ENCODE assay signal across 1 cellular context in genomic region chr17:1762233-1762905, GRCh38.
TF ChIP-seq lines count a peak whose summit lies in the region.

No MANE protein-coding gene starts in this region.

TF ChIP-seq in HepG2, 621 proteins besides CTCF, POLR2A, EP300 and RAD21 (continued from another document and continues in another):
- TF ChIP-seq MXD1 (CRISPR knock-in tag; IDR thresholded peaks at IDR 0.05), result no peak
- TF ChIP-seq TEAD2 (CRISPR knock-in tag; IDR thresholded peaks at IDR 0.05), result no peak
- no peak; the same call in 1 of the 2 replicates for TF ChIP-seq MYC (CRISPR knock-in tag; IDR thresholded peaks at IDR 0.05; ENCODE audit: borderline replicate concordance)
- no peak for TF ChIP-seq MXI1 (IDR thresholded peaks at IDR 0.05; ENCODE audit: borderline replicate concordance, low read depth, low read length)
- TF ChIP-seq, protein P1, sequence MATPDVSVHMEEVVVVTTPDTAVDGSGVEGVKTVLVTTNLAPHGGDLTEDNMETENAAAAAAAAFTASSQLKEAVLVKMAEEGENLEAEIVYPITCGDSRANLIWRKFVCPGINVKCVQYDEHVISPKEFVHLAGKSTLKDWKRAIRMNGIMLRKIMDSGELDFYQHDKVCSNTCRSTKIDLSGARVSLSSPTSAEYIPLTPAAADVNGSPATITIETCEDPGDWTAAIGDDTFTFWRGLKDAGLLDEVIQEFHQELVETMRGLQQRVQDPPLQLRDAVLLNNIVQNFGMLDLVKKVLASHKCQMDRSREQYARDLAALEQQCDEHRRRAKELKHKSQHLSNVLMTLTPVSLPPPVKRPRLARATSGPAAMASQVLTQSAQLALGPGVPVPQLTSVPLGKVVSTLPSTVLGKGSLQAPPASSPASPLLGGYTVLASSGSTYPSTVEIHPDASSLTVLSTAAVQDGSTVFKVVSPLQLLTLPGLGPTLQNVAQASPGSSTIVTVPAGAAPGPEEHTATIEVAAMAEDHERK (CRISPR knock-in tag; IDR thresholded peaks at IDR 0.05; ENCODE audit: low read depth), result no peak
- TF ChIP-seq ZNF546 (CRISPR knock-in tag; conservative IDR thresholded peaks at IDR 0.05), result no peak
- TF ChIP-seq, protein P2, sequence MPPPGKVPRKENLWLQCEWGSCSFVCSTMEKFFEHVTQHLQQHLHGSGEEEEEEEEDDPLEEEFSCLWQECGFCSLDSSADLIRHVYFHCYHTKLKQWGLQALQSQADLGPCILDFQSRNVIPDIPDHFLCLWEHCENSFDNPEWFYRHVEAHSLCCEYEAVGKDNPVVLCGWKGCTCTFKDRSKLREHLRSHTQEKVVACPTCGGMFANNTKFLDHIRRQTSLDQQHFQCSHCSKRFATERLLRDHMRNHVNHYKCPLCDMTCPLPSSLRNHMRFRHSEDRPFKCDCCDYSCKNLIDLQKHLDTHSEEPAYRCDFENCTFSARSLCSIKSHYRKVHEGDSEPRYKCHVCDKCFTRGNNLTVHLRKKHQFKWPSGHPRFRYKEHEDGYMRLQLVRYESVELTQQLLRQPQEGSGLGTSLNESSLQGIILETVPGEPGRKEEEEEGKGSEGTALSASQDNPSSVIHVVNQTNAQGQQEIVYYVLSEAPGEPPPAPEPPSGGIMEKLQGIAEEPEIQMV (CRISPR knock-in tag; IDR thresholded peaks at IDR 0.05; ENCODE audit: low read depth), result no peak
- TF ChIP-seq MTF2 (CRISPR knock-in tag; IDR thresholded peaks at IDR 0.05; ENCODE audit: borderline replicate concordance), result no peak; the same call in 1 of the 2 replicates
- TF ChIP-seq ZNF737 (CRISPR knock-in tag; IDR thresholded peaks at IDR 0.05; ENCODE audit: borderline replicate concordance), result no peak
- TF ChIP-seq, protein P3, sequence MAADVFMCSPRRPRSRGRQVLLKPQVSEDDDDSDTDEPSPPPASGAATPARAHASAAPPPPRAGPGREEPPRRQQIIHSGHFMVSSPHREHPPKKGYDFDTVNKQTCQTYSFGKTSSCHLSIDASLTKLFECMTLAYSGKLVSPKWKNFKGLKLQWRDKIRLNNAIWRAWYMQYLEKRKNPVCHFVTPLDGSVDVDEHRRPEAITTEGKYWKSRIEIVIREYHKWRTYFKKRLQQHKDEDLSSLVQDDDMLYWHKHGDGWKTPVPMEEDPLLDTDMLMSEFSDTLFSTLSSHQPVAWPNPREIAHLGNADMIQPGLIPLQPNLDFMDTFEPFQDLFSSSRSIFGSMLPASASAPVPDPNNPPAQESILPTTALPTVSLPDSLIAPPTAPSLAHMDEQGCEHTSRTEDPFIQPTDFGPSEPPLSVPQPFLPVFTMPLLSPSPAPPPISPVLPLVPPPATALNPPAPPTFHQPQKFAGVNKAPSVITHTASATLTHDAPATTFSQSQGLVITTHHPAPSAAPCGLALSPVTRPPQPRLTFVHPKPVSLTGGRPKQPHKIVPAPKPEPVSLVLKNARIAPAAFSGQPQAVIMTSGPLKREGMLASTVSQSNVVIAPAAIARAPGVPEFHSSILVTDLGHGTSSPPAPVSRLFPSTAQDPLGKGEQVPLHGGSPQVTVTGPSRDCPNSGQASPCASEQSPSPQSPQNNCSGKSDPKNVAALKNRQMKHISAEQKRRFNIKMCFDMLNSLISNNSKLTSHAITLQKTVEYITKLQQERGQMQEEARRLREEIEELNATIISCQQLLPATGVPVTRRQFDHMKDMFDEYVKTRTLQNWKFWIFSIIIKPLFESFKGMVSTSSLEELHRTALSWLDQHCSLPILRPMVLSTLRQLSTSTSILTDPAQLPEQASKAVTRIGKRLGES (CRISPR knock-in tag; IDR thresholded peaks at IDR 0.05; ENCODE audit: borderline replicate concordance), result no peak
- no peak; the same call in 1 of the 2 replicates for TF ChIP-seq KDM4B (CRISPR knock-in tag; IDR thresholded peaks at IDR 0.05)
- TF ChIP-seq HOMEZ (CRISPR knock-in tag; IDR thresholded peaks at IDR 0.05; ENCODE audit: low read depth), result no peak
- TF ChIP-seq, protein P4, sequence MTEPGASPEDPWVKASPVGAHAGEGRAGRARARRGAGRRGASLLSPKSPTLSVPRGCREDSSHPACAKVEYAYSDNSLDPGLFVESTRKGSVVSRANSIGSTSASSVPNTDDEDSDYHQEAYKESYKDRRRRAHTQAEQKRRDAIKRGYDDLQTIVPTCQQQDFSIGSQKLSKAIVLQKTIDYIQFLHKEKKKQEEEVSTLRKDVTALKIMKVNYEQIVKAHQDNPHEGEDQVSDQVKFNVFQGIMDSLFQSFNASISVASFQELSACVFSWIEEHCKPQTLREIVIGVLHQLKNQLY (CRISPR knock-in tag; IDR thresholded peaks at IDR 0.05), result 0 out of 2 replicates have a peak, but pooled peaks have one; percentile 9
- no peak for TF ChIP-seq THAP11 (CRISPR knock-in tag; IDR thresholded peaks at IDR 0.05)
- TF ChIP-seq TBL1XR1 (IDR thresholded peaks at IDR 0.05; ENCODE audit: borderline replicate concordance, low read length, partially characterized antibody), result no peak
- TF ChIP-seq, protein P5, sequence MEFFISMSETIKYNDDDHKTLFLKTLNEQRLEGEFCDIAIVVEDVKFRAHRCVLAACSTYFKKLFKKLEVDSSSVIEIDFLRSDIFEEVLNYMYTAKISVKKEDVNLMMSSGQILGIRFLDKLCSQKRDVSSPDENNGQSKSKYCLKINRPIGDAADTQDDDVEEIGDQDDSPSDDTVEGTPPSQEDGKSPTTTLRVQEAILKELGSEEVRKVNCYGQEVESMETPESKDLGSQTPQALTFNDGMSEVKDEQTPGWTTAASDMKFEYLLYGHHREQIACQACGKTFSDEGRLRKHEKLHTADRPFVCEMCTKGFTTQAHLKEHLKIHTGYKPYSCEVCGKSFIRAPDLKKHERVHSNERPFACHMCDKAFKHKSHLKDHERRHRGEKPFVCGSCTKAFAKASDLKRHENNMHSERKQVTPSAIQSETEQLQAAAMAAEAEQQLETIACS (CRISPR knock-in tag; IDR thresholded peaks at IDR 0.05), result no peak
- peak; percentile 50; the same call in 1 of the 2 replicates for TF ChIP-seq ZNF512B (CRISPR knock-in tag; IDR thresholded peaks at IDR 0.05; ENCODE audit: borderline replicate concordance)
- no peak for TF ChIP-seq ATF1 (CRISPR knock-in tag; IDR thresholded peaks at IDR 0.05)
- no peak for TF ChIP-seq NFE2L2 (IDR thresholded peaks at IDR 0.05; ENCODE audit: low read length)
- no peak for TF ChIP-seq EHMT2 (IDR thresholded peaks at IDR 0.05; ENCODE audit: borderline replicate concordance, low read depth, low read length)
- TF ChIP-seq NRL (CRISPR knock-in tag; IDR thresholded peaks at IDR 0.05; ENCODE audit: borderline replicate concordance), result no peak
- TF ChIP-seq ZFP1 (CRISPR knock-in tag; IDR thresholded peaks at IDR 0.05), result no peak
- TF ChIP-seq ZBTB20 (CRISPR knock-in tag; IDR thresholded peaks at IDR 0.05; ENCODE audit: borderline replicate concordance, low read depth), result peak; percentile 41; the same call in 1 of the 2 replicates
- TF ChIP-seq SP1 (IDR thresholded peaks at IDR 0.05), result no peak
- TF ChIP-seq SP1 (CRISPR knock-in tag; IDR thresholded peaks at IDR 0.05), result no peak
- TF ChIP-seq NFATC3 (CRISPR knock-in tag; IDR thresholded peaks at IDR 0.05), result no peak
- TF ChIP-seq NFRKB (IDR thresholded peaks at IDR 0.05), result no peak
- TF ChIP-seq PHF5A (CRISPR knock-in tag; IDR thresholded peaks at IDR 0.05; ENCODE audit: low read depth, unreplicated experiment), result no peak
- TF ChIP-seq, protein P6, sequence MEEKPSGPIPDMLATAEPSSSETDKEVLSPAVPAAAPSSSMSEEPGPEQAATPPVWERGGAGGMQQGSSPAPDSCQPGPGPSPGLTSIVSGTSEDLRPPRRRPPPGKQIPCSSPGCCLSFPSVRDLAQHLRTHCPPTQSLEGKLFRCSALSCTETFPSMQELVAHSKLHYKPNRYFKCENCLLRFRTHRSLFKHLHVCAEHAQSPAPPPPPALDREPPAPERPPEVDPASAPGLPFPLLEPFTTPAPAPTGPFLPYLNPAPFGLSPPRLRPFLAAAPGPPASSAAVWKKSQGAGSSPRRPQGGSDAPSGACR (CRISPR knock-in tag; IDR thresholded peaks at IDR 0.05), result no peak; the same call in 1 of the 2 replicates
- no peak for TF ChIP-seq ZBTB38 (CRISPR knock-in tag; IDR thresholded peaks at IDR 0.05)
- no peak for TF ChIP-seq ZNF660 (CRISPR knock-in tag; IDR thresholded peaks at IDR 0.05; ENCODE audit: borderline replicate concordance, low read depth)
- peak; percentile 40; the same call in 1 of the 2 replicates for TF ChIP-seq ZNF230 (CRISPR knock-in tag; IDR thresholded peaks at IDR 0.05)
- TF ChIP-seq ZNF770 (CRISPR knock-in tag; IDR thresholded peaks at IDR 0.05), result no peak
- TF ChIP-seq ZNF143 (CRISPR knock-in tag; IDR thresholded peaks at IDR 0.05), result peak; percentile 45; the same call in 1 of the 2 replicates
- TF ChIP-seq NFE2 (CRISPR knock-in tag; IDR thresholded peaks at IDR 0.05), result no peak
- TF ChIP-seq, protein P7, sequence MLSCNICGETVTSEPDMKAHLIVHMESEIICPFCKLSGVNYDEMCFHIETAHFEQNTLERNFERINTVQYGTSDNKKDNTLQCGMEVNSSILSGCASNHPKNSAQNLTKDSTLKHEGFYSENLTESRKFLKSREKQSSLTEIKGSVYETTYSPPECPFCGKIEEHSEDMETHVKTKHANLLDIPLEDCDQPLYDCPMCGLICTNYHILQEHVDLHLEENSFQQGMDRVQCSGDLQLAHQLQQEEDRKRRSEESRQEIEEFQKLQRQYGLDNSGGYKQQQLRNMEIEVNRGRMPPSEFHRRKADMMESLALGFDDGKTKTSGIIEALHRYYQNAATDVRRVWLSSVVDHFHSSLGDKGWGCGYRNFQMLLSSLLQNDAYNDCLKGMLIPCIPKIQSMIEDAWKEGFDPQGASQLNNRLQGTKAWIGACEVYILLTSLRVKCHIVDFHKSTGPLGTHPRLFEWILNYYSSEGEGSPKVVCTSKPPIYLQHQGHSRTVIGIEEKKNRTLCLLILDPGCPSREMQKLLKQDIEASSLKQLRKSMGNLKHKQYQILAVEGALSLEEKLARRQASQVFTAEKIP (CRISPR knock-in tag; IDR thresholded peaks at IDR 0.05; ENCODE audit: borderline replicate concordance), result no peak
- no peak for TF ChIP-seq FOXP1 (IDR thresholded peaks at IDR 0.05)
- no peak for TF ChIP-seq FOXP1 (CRISPR knock-in tag; IDR thresholded peaks at IDR 0.05)
- TF ChIP-seq, protein P8, sequence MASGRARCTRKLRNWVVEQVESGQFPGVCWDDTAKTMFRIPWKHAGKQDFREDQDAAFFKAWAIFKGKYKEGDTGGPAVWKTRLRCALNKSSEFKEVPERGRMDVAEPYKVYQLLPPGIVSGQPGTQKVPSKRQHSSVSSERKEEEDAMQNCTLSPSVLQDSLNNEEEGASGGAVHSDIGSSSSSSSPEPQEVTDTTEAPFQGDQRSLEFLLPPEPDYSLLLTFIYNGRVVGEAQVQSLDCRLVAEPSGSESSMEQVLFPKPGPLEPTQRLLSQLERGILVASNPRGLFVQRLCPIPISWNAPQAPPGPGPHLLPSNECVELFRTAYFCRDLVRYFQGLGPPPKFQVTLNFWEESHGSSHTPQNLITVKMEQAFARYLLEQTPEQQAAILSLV (CRISPR knock-in tag; IDR thresholded peaks at IDR 0.05; ENCODE audit: borderline replicate concordance), result no peak; the same call in 1 of the 2 replicates
- TF ChIP-seq ZNF335 (CRISPR knock-in tag; IDR thresholded peaks at IDR 0.05), result no peak
- TF ChIP-seq FOXK2 (IDR thresholded peaks at IDR 0.05), result no peak
- no peak for TF ChIP-seq CHCHD3 (CRISPR knock-in tag; IDR thresholded peaks at IDR 0.05)
- no peak for TF ChIP-seq CC2D1A (CRISPR knock-in tag; IDR thresholded peaks at IDR 0.05)
- TF ChIP-seq PRPF4 (IDR thresholded peaks at IDR 0.05; ENCODE audit: low read depth, low read length, poor library complexity, severe bottlenecking), result no peak
